In genomic region chr6:71489736-71490135, GRCh38 we compare ENCODE assay signal across 10 cellular contexts.
A peak's percentile ranks its signal among the peaks of the same experiment; 100 is the strongest.
DNase-seq lines count a peak whose midpoint lies in the region; ATAC-seq and TF ChIP-seq lines count a peak whose summit lies in the region.
"Had no signal": no experiment of that assay in that cellular context is flagged by ENCODE, and none has a peak within 500 bp of the region (broad histone marks: within the 10 kb centered on the region; RNA-seq: fewer than 3 reads in every experiment).

No MANE protein-coding gene starts in this region.

- no peak overlapping the region for H2AFZ ChIP-seq in fibroblast of lung (ENCODE audit: low read length)

- H3K27ac ChIP-seq in RWPE1 (no peak overlapping the region), fibroblast of lung (ENCODE audit: insufficient read depth, low read length) (no peak overlapping the region)

- DNase-seq in DMS53 treated with DMSO at 0.1 percent for 48 hours (lab: John Stamatoyannopoulos, UW; ENCODE audit: unreplicated experiment) (peak; percentile 90), RWPE1 (ENCODE audit: low spot score) (peak; percentile 79), fibroblast of lung (ENCODE audit: low read depth in 2 of 2) (peak; percentile 81 to 94), omental fat pad (ENCODE audit: low spot score) (no peak), pons (ENCODE audit: low spot score) (no peak), G401 (ENCODE audit: low spot score) (no peak)
- no peak for DNase-seq in activated T-cell treated with anti-CD3 and anti-CD28 coated beads, Interleukin-2, amount 50 U/mL, for 1 hour
- DNase-seq in stimulated activated CD4-positive, alpha-beta T cell treated with anti-CD3 and anti-CD28 coated beads, Interleukin-2, amount 100 ng/mL, for 24 hours: no peak
- DNase-seq: kidney had no signal

- H3K4me1 ChIP-seq in fibroblast of lung (ENCODE audit: control insufficient read depth, extremely low read depth, insufficient read depth, low read length): peaks cover 6% of the 10 kb centered on the region

- H3K27me3 ChIP-seq in fibroblast of lung (ENCODE audit: control insufficient read depth, insufficient read depth, low read length): no peaks in the 10 kb centered on the region

- no peaks in the 10 kb centered on the region for H4K20me1 ChIP-seq in fibroblast of lung (ENCODE audit: control insufficient read depth, extremely low read depth, insufficient read depth, low read length)

- POLR2A ChIA-PET in RWPE1 (lab: Yijun Ruan, JAX; ENCODE audit: low non-redundant PET): no interaction called here

- no peaks in the 10 kb centered on the region for H3K36me3 ChIP-seq in fibroblast of lung (ENCODE audit: control insufficient read depth, insufficient read depth, low read length)

- H3K4me2 ChIP-seq in fibroblast of lung (ENCODE audit: extremely low read depth, insufficient read depth, low read length): peak overlapping the region; percentile 47

- TF ChIP-seq CTCF in RWPE1 (conservative IDR thresholded peaks at IDR 0.05; ENCODE audit: low read depth) (no peak), fibroblast of lung (conservative IDR thresholded peaks at IDR 0.05 in 1 of 2, IDR thresholded peaks at IDR 0.05 in 1 of 2; ENCODE audit: low read depth in 1 of 2, low read length in 2 of 2) (no peak), omental fat pad (IDR thresholded peaks at IDR 0.05) (no peak)

- no peak overlapping the region for H3K9ac ChIP-seq in fibroblast of lung (ENCODE audit: insufficient read depth, low read length)

- ATAC-seq in omental fat pad (ENCODE audit: low FRiP score): peak; percentile 91
- ATAC-seq: activated CD4-positive, CD25-positive, alpha-beta regulatory T cell treated with anti-CD3 and anti-CD28 coated beads, Interleukin-2, amount 50 U/mL, for 24 hours had no signal

- no peaks in the 10 kb centered on the region for H3K79me2 ChIP-seq in fibroblast of lung (ENCODE audit: control insufficient read depth, insufficient read depth, low read length)

- in situ Hi-C loops in G401 (cut with HindIII; ENCODE audit: low sequenced_read_pairs): no loop called here

- CTCF ChIA-PET in RWPE1 (lab: Yijun Ruan, JAX): no interaction called here

- H3K4me3 ChIP-seq in fibroblast of lung (replicated peaks in 1 of 4; ENCODE audit: control extremely low read depth in 1 of 4, insufficient read depth in 1 of 4, low read depth in 3 of 4, low read length in 4 of 4): no peak overlapping the region

- H3K9me3 ChIP-seq in fibroblast of lung (ENCODE audit: control insufficient read depth, insufficient read depth, low read depth, low read length): no peaks in the 10 kb centered on the region

Comparison
In these comparisons a context has a peak if more than half of its experiments do, and no peak if none do; other contexts are left out.
1. DNase-seq: peak in DMS53 treated with DMSO at 0.1 percent for 48 hours (single experiment), RWPE1 (single experiment) and fibroblast of lung (2 of 2); none in omental fat pad (single experiment), activated T-cell treated with anti-CD3 and anti-CD28 coated beads, Interleukin-2, amount 50 U/mL, for 1 hour (single experiment), stimulated activated CD4-positive, alpha-beta T cell treated with anti-CD3 and anti-CD28 coated beads, Interleukin-2, amount 100 ng/mL, for 24 hours (0 of 2), pons (single experiment) and G401 (single experiment).